In the genomic region with DNA sequence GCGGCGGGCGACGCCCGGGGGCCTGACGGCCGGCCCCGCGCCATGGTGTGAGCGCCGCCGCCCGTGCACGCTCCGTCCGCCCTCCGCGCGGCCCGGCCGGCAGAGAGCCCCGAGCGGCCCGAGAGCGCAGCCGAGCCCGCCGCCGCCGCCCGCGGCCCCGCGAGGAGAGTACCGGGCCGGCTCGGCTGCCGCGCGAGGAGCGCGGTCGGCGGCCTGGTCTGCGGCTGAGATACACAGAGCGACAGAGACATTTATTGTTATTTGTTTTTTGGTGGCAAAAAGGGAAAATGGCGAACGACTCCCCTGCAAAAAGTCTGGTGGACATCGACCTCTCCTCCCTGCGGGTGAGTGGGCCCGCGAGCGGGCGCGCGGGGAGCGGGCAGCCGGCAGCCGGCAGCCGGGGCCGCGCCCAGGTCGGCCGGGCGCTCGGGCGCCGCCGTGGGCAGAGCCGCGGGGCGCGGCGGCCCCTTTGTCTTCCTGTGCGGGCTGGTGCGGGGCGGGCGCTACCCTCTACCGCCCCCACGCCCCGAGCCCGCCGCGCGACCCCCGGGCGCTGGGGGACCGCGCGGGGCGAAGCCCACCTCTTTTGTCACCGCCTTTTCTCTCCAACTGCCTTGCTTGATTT, we compare ENCODE assay signal across 9 cellular contexts. TPM values are rescaled to one million over a fixed set of nuclear protein-coding genes. Genes with fewer than 3 reads are reported as not detected.
DNase-seq lines count a peak whose midpoint lies in the region; ATAC-seq, FAIRE-seq and TF ChIP-seq lines count a peak whose summit lies in the region.
"Had no signal": no experiment of that assay in that cellular context is flagged by ENCODE, and none has a peak within 500 bp of the region (broad histone marks: within the 10 kb centered on the region; RNA-seq: fewer than 3 reads in every experiment).

No MANE protein-coding gene starts in this region.

- no peak overlapping the region for H3K27ac Mint-ChIP-seq in glutamatergic neuron (ENCODE audit: unreplicated experiment)

- H3K27me3 Mint-ChIP-seq in glutamatergic neuron (ENCODE audit: unreplicated experiment) = peaks cover 9% of the 10 kb centered on the region

- H3K36me3 ChIP-seq in sigmoid colon = no peaks in the 10 kb centered on the region

- peak overlapping the region; percentile 48 for H3K4me3 Mint-ChIP-seq in glutamatergic neuron (ENCODE audit: unreplicated experiment)

- 0 to 1% methylated on average over 92 of the region's 92 CpGs for WGBS in sigmoid colon, 2 donors

- H3K27me3 ChIP-seq in sigmoid colon = no peaks in the 10 kb centered on the region

- no peak for FAIRE-seq in D721Med (lab: Jason Lieb, UNC)
- FAIRE-seq in RCC 7860 (lab: Jason Lieb, UNC) = no peak
- FAIRE-seq: islet of Langerhans had no signal

- peak overlapping the region; percentile 50 to 76 (median 68) for H3K4me3 ChIP-seq in sigmoid colon

- H3K9me3 ChIP-seq in sigmoid colon = peaks cover 0 to 3% (median 0%) of the 10 kb centered on the region in 4 donors

- peak; percentile 30 to 32 for DNase-seq in stimulated activated CD4-positive, alpha-beta T cell treated with anti-CD3 and anti-CD28 coated beads, Interleukin-2, amount 100 ng/mL, for 24 hours
- DNase-seq in stimulated activated CD4-positive, alpha-beta T cell treated with anti-CD3 and anti-CD28 coated beads, Interleukin-12 subunit alpha, Interleukin-12 subunit beta, amount 100 ng/mL, for 4 hours = no peak
- DNase-seq in activated CD8-positive, alpha-beta memory T cell treated with anti-CD3 and anti-CD28 coated beads, Interleukin-2, amount 50 U/mL, for 48 hours = peak; percentile 69
- DNase-seq in glutamatergic neuron (peak; percentile 46), sigmoid colon (no peak), D721Med (ENCODE audit: insufficient read length, low spot score) (no peak), RCC 7860 (ENCODE audit: low spot score) (no peak)

- peaks cover 15% of the 10 kb centered on the region for H3K4me1 Mint-ChIP-seq in glutamatergic neuron (ENCODE audit: low read depth, unreplicated experiment)

- TF ChIP-seq POLR2A in sigmoid colon (IDR thresholded peaks at IDR 0.05) = no peak

- peaks cover 19% of the 10 kb centered on the region for H3K9me3 Mint-ChIP-seq in glutamatergic neuron (ENCODE audit: unreplicated experiment)

- H3K36me3 Mint-ChIP-seq in glutamatergic neuron (ENCODE audit: unreplicated experiment) = no peaks in the 10 kb centered on the region

- peak overlapping the region; percentile 68 to 90 (median 88) for H3K27ac ChIP-seq in sigmoid colon

- intact Hi-C loops in sigmoid colon (cut with DNase I) = loop anchor here (5.0 kb wide), 3 partner anchors 129 to 364 kb away; no protein-coding TSS in a partner anchor

- ATAC-seq in HG03432 (IDR thresholded peaks at IDR 0.05; ENCODE audit: unreplicated experiment) = peak; percentile 53

- peaks cover 0 to 47% (median 17%) of the 10 kb centered on the region in 4 donors for H3K4me1 ChIP-seq in sigmoid colon

- no peak for TF ChIP-seq EP300 in sigmoid colon (IDR thresholded peaks at IDR 0.05)

- TF ChIP-seq CTCF in glutamatergic neuron (IDR thresholded peaks at IDR 0.05; ENCODE audit: partially characterized antibody, unreplicated experiment) (no peak), sigmoid colon (IDR thresholded peaks at IDR 0.05) (no peak), D721Med (IDR thresholded peaks at IDR 0.05; ENCODE audit: insufficient read depth, missing control alignments) (no peak)

RNA-seq across cellular contexts. Expression of a gene that starts 0.4 kb away (rescaled TPM):
- total RNA-seq in glutamatergic neuron (ENCODE audit: unreplicated experiment) (756 TPM), sigmoid colon (10 to 100 TPM; 37.2 to 62.9 (median 48.9) TPM)
- polyA plus RNA-seq in sigmoid colon = 10 to 100 TPM in 2 of 3 donors, 1 to 10 TPM in 1; 8.8 to 28.6 (median 11.4) TPM

Comparison
In these comparisons a context has a peak if more than half of its experiments do, and no peak if none do; other contexts are left out.
1. DNase-seq: peak in stimulated activated CD4-positive, alpha-beta T cell treated with anti-CD3 and anti-CD28 coated beads, Interleukin-2, amount 100 ng/mL, for 24 hours (2 of 2), activated CD8-positive, alpha-beta memory T cell treated with anti-CD3 and anti-CD28 coated beads, Interleukin-2, amount 50 U/mL, for 48 hours (single experiment) and glutamatergic neuron (single experiment); none in stimulated activated CD4-positive, alpha-beta T cell treated with anti-CD3 and anti-CD28 coated beads, Interleukin-12 subunit alpha, Interleukin-12 subunit beta, amount 100 ng/mL, for 4 hours (single experiment), sigmoid colon (single experiment), D721Med (single experiment) and RCC 7860 (single experiment).
2. RNA of a gene that starts 0.4 kb away (total RNA-seq): 756 TPM in glutamatergic neuron (single experiment); 37.2 to 62.9 TPM in sigmoid colon; every median in the first group is over 10 times any median in the second.